ENCODE assay signal across 1 cellular context in the genomic region with DNA sequence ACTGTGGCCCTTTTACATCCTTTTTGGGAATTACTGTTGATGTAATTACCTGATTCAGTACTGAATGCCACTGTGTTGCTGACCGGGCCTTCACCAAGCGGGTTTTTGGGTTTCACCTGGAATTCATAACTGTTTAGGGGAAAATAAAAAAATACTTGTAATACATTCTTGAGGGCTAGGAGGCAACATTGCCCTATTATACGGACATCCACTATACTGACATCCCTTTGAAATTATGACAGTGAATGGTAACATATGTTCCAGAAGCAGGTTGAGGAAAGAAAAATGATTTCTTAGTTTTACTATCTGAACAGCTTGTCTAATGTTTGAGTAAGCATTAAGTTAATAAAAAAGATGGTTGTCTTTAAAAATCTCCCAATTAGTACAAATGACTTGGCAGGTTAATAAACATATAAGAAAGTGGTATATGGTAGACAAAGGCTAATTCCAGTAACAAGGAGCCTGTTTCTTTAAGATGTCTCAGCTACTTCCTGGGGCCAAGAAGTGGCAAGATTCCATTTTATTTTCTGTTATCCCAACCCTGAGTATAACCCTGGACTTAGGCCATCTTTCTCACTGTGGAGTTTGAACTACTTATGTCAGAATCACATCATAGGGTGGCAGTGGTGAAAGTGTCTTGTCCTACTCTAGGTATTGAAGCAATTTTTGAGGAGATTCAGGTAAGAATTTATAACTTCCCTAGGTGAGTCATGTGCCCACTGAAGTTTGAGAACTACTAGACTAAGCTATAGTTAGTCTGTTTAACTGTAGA.
TF ChIP-seq lines count a peak whose summit lies in the region.

No MANE protein-coding gene starts in this region.

TF ChIP-seq in IMR-90, 13 proteins besides CTCF, POLR2A, EP300 and RAD21:
- TF ChIP-seq SMC3 (IDR thresholded peaks at IDR 0.05; ENCODE audit: low read depth, low read length), result peak; percentile 24; the same call in 1 of the 2 replicates
- no peak for TF ChIP-seq FOS (IDR thresholded peaks at IDR 0.05; ENCODE audit: low read depth, low read length)
TF ChIP-seq in IMR-90: peak in this region for 1.
